Comparison of ENCODE assay signal across 1 cellular context in the genomic region with DNA sequence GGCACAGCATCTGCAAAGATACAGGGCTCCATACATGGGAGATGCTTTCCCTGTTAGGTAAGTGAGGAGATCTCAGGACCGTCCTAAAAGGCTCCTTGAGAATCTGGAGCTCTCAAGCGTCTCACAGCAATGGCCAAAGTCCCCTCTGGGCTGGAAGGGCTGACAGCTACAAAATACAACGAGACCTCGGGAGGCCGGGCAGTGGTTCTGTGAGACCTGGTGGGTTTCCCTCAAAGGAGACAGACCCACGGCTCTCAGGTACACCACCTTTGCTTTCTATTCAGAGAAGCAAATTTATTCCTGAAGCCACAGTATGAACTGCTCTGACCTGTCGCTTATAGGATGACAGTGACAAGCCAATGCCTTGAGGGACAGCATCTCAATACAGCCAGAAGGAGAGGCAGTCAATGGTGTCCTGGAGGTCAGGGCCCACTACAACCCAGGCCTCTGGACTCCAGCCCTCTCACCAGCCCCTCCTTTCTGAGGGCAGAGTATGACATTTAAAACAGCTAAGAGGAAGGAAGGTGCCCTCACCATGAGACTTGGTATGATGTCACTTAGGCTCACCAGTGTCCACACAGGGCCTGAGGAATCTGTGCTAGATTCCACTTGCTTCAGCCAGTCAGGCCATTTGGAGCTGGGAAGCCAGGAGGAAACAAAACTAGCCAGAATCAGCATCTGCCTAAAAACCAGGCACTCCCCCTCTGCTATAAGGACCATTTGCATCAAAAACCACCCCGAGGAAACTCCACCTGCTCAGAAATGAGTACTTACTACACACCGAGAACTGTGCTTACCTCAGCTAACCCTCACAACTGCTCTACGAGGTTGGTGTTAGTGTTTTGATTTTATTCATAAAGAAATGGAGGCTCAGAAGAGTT.
A peak's percentile ranks its signal among the peaks of the same experiment; 100 is the strongest.
TF ChIP-seq lines count a peak whose summit lies in the region.

No MANE protein-coding gene starts in this region.

TF ChIP-seq in GM12878, 131 proteins besides CTCF, POLR2A, EP300 and RAD21 (continued from another document):
- TF ChIP-seq, protein P1, sequence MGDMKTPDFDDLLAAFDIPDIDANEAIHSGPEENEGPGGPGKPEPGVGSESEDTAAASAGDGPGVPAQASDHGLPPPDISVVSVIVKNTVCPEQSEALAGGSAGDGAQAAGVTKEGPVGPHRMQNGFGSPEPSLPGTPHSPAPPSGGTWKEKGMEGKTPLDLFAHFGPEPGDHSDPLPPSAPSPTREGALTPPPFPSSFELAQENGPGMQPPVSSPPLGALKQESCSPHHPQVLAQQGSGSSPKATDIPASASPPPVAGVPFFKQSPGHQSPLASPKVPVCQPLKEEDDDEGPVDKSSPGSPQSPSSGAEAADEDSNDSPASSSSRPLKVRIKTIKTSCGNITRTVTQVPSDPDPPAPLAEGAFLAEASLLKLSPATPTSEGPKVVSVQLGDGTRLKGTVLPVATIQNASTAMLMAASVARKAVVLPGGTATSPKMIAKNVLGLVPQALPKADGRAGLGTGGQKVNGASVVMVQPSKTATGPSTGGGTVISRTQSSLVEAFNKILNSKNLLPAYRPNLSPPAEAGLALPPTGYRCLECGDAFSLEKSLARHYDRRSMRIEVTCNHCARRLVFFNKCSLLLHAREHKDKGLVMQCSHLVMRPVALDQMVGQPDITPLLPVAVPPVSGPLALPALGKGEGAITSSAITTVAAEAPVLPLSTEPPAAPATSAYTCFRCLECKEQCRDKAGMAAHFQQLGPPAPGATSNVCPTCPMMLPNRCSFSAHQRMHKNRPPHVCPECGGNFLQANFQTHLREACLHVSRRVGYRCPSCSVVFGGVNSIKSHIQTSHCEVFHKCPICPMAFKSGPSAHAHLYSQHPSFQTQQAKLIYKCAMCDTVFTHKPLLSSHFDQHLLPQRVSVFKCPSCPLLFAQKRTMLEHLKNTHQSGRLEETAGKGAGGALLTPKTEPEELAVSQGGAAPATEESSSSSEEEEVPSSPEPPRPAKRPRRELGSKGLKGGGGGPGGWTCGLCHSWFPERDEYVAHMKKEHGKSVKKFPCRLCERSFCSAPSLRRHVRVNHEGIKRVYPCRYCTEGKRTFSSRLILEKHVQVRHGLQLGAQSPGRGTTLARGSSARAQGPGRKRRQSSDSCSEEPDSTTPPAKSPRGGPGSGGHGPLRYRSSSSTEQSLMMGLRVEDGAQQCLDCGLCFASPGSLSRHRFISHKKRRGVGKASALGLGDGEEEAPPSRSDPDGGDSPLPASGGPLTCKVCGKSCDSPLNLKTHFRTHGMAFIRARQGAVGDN (IDR thresholded peaks at IDR 0.05), result no peak
- TF ChIP-seq IKZF1 (conservative IDR thresholded peaks at IDR 0.05) (0 out of 2 replicates have a peak, but pooled peaks have one; percentile 13), NR2C1 (IDR thresholded peaks at IDR 0.05) (no peak), HDGF (IDR thresholded peaks at IDR 0.05) (no peak), RCOR1 (conservative IDR thresholded peaks at IDR 0.05; ENCODE audit: low read depth, low read length) (no peak), GATAD2B (conservative IDR thresholded peaks at IDR 0.05; ENCODE audit: low read depth) (no peak), E2F4 (IDR thresholded peaks at IDR 0.05; ENCODE audit: low read depth, low read length) (no peak), EED (IDR thresholded peaks at IDR 0.05; ENCODE audit: low read depth) (0 out of 2 replicates have a peak, but pooled peaks have one; percentile 20)
